8 cellular contexts compared by ENCODE assay signal in genomic region chr5:1633605-1634336, GRCh38.
DNase-seq lines count a peak whose midpoint lies in the region; ATAC-seq, FAIRE-seq and TF ChIP-seq lines count a peak whose summit lies in the region.

No MANE protein-coding gene starts in this region.

- no peaks in the 10 kb centered on the region for H3K36me3 Mint-ChIP-seq in brain

- TF ChIP-seq POLR2A in GM12891 (IDR thresholded peaks at IDR 0.05; ENCODE audit: low read depth, low read length), result peak; percentile 89

- H3K4me1 Mint-ChIP-seq in brain, result peaks cover 32% of the 10 kb centered on the region

- peaks cover 19% of the 10 kb centered on the region for H3K4me1 ChIP-seq in skeletal muscle satellite cell (ENCODE audit: control insufficient read depth, insufficient read depth, low read length)

- H3K4me2 ChIP-seq in skeletal muscle satellite cell (ENCODE audit: low read length), result peak overlapping the region; percentile 98

- FAIRE-seq in GM12891 (lab: Jason Lieb, UNC), result no peak

- peak overlapping the region; percentile 85 to 95 (median 90) for H3K4me3 Mint-ChIP-seq in brain

- H3K9me3 Mint-ChIP-seq in brain, result no peaks in the 10 kb centered on the region

- H3K9ac ChIP-seq in skeletal muscle satellite cell (ENCODE audit: low read depth, low read length), result peak overlapping the region; percentile 82

- H3K36me3 ChIP-seq in skeletal muscle satellite cell (ENCODE audit: insufficient read depth, low read length), result no peaks in the 10 kb centered on the region

- peaks cover 31% of the 10 kb centered on the region for H3K27me3 Mint-ChIP-seq in brain

- H3K27me3 ChIP-seq in skeletal muscle satellite cell (ENCODE audit: control insufficient read depth, insufficient read depth, low read length), result peaks cover 9% of the 10 kb centered on the region

- TF ChIP-seq CTCF in brain (conservative IDR thresholded peaks at IDR 0.05), result no peak

- H3K4me3 ChIP-seq in iPS-18c (ENCODE audit: insufficient read depth, low read depth, low read length) (peak overlapping the region; percentile 39; the same call in 1 of the 2 replicates), skeletal muscle satellite cell (ENCODE audit: low read length) (peak overlapping the region; percentile 88)

- H3K27ac Mint-ChIP-seq in brain, result peak overlapping the region in 4 of 5 experiments; percentile 91 to 98 (median 96)

- peak; percentile 97 for ATAC-seq in HG02678 (IDR thresholded peaks at IDR 0.05; ENCODE audit: unreplicated experiment)

- H3K9me3 ChIP-seq in iPS-18c (ENCODE audit: control insufficient read depth, insufficient read depth, low read length), result no peaks in the 10 kb centered on the region
- H3K9me3 ChIP-seq in skeletal muscle satellite cell (replicated peaks; ENCODE audit: low read length), result no peaks in the 10 kb centered on the region

- DNase-seq in GM12891 (ENCODE audit: insufficient read length, low spot score) (peak; percentile 93), NCI-H1417 treated with DMSO at 0.1 percent for 48 hours (lab: John Stamatoyannopoulos, UW) (peak; percentile 27), UCSD-AML1 (lab: John Stamatoyannopoulos, UW; ENCODE audit: unreplicated experiment) (peak; percentile 67), NCI-H187 (lab: John Stamatoyannopoulos, UW) (no peak)

TF ChIP-seq in GM12891, 5 proteins besides CTCF, POLR2A, EP300 and RAD21:
- TF ChIP-seq PAX5 (IDR thresholded peaks at IDR 0.05; ENCODE audit: insufficient read depth, low read length, severe bottlenecking) (no peak), POLR2AphosphoS5 (IDR thresholded peaks at IDR 0.05; ENCODE audit: low read depth, low read length) (peak; percentile 83; the same call in 1 of the 2 replicates), SPI1 (IDR thresholded peaks at IDR 0.05; ENCODE audit: low read depth, low read length) (peak; percentile 39; the same call in 1 of the 2 replicates), POU2F2 (IDR thresholded peaks at IDR 0.05; ENCODE audit: low read depth, low read length) (peak; percentile 82), TAF1 (IDR thresholded peaks at IDR 0.05; ENCODE audit: low read depth, low read length) (peak; percentile 84)

Comparison
In these comparisons a context has a peak if more than half of its experiments do, and no peak if none do; other contexts are left out.
1. DNase-seq: peak in GM12891 (single experiment), NCI-H1417 treated with DMSO at 0.1 percent for 48 hours (single experiment) and UCSD-AML1 (single experiment); none in NCI-H187 (0 of 2).